28 cellular contexts compared by ENCODE assay signal in genomic region chr7:16234493-16235151, GRCh38.
DNase-seq lines count a peak whose midpoint lies in the region; ATAC-seq, FAIRE-seq and TF ChIP-seq lines count a peak whose summit lies in the region.
"Had no signal": no experiment of that assay in that cellular context is flagged by ENCODE, and none has a peak within 500 bp of the region (broad histone marks: within the 10 kb centered on the region; RNA-seq: fewer than 3 reads in every experiment).

No MANE protein-coding gene starts in this region.

- H3K27ac ChIP-seq in A549 (no peak overlapping the region), GM23338 (ENCODE audit: low read depth) (no peak overlapping the region), left ventricle myocardium inferior (replicated peaks) (peak overlapping the region; percentile 48)
- H3K27ac ChIP-seq: BLaER1 treated with 17β-estradiol and CSF1 and Interleukin-3, amounts not matched to agents 10 nM and 100 nM; KMS-11; PC-9 had no signal

- intact Hi-C loops in left ventricle myocardium inferior (cut with micrococcal nuclease) = no loop called here

- H3K4me3 Mint-ChIP-seq in GM23338 = no peak overlapping the region
- no peak overlapping the region for H3K4me3 Mint-ChIP-seq in WTC11
- H3K4me3 Mint-ChIP-seq: CD4-positive, alpha-beta T cell had no signal

- CTCF ChIA-PET in A549 (lab: Yijun Ruan, JAX) (no interaction called here), WTC11 (lab: Charles Lee) (no interaction called here)

- H3K79me2 ChIP-seq in GM23338 (replicated peaks; ENCODE audit: insufficient read depth) = no peaks in the 10 kb centered on the region

- TF ChIP-seq RAD21 in A549 (conservative IDR thresholded peaks at IDR 0.05 in 1 of 2, IDR thresholded peaks at IDR 0.05 in 1 of 2) = no peak

- TF ChIP-seq POLR2A in A549 (IDR thresholded peaks at IDR 0.05; ENCODE audit: low read length) = no peak

- FAIRE-seq in A549 (lab: Jason Lieb, UNC) = no peak
- FAIRE-seq: GM12878, HTR-8/SVneo had no signal

- H3K4me1 ChIP-seq in A549 = no peaks in the 10 kb centered on the region
- no peaks in the 10 kb centered on the region for H3K4me1 ChIP-seq in GM23338 (ENCODE audit: insufficient read depth)
- peaks cover 14% of the 10 kb centered on the region for H3K4me1 ChIP-seq in left ventricle myocardium inferior
- H3K4me1 ChIP-seq: BLaER1 treated with 17β-estradiol and CSF1 and Interleukin-3, amounts not matched to agents 10 nM and 100 nM had no signal

- H3K36me3 ChIP-seq in GM23338 (ENCODE audit: insufficient read depth) (no peaks in the 10 kb centered on the region), left ventricle myocardium inferior (peaks cover 15% of the 10 kb centered on the region)
- H3K36me3 ChIP-seq: BLaER1 treated with 17β-estradiol and CSF1 and Interleukin-3, amounts not matched to agents 10 nM and 100 nM had no signal

- H3K36me3 Mint-ChIP-seq in GM23338 (ENCODE audit: low read depth) (0 out of 3 replicates have a peak, but pooled peaks cover 5% of the 10 kb centered on the region), WTC11 (peaks cover 14% of the 10 kb centered on the region)

- H3K9me3 Mint-ChIP-seq in GM23338 (peaks cover 14% of the 10 kb centered on the region), WTC11 (peaks cover 32% of the 10 kb centered on the region)

- TF ChIP-seq CTCF in A549 (IDR thresholded peaks at IDR 0.05) (no peak), GM23338 (conservative IDR thresholded peaks at IDR 0.05; ENCODE audit: low read depth in 2 of 2) (no peak), WTC11 (IDR thresholded peaks at IDR 0.05) (no peak), left ventricle myocardium inferior (IDR thresholded peaks at IDR 0.05; ENCODE audit: borderline replicate concordance) (no peak)

- POLR2A ChIA-PET in A549 (lab: Yijun Ruan, JAX) (no interaction called here), WTC11 (lab: Charles Lee) (no interaction called here)

- H3K27me3 ChIP-seq in GM23338 (ENCODE audit: insufficient read depth) = no peaks in the 10 kb centered on the region
- no peaks in the 10 kb centered on the region for H3K27me3 ChIP-seq in left ventricle myocardium inferior (ENCODE audit: low read depth)
- H3K27me3 ChIP-seq: BLaER1 treated with 17β-estradiol and CSF1 and Interleukin-3, amounts not matched to agents 10 nM and 100 nM had no signal

- H4K20me1 ChIP-seq in GM23338 (replicated peaks; ENCODE audit: insufficient read depth) = no peaks in the 10 kb centered on the region
- H4K20me1 ChIP-seq: BLaER1 treated with 17β-estradiol and CSF1 and Interleukin-3, amounts not matched to agents 10 nM and 100 nM had no signal

- H3K9me2 ChIP-seq in GM23338 (ENCODE audit: insufficient read depth) = no peaks in the 10 kb centered on the region

- ATAC-seq in A549 (no peak), GM23338 (no peak), WTC11 (no peak), GM21825 (IDR thresholded peaks at IDR 0.05; ENCODE audit: unreplicated experiment) (no peak)
- ATAC-seq: GM12878 had no signal

- H3K27ac Mint-ChIP-seq in GM23338 = peak overlapping the region; percentile 16
- H3K27ac Mint-ChIP-seq in WTC11 = peak overlapping the region; percentile 51; the same call in 1 of the 2 replicates
- H3K27ac Mint-ChIP-seq: CD4-positive, alpha-beta T cell had no signal

- H3K4me2 ChIP-seq in A549 = no peak overlapping the region
- no peak overlapping the region for H3K4me2 ChIP-seq in GM23338
- H3K4me2 ChIP-seq: BLaER1 treated with 17β-estradiol and CSF1 and Interleukin-3, amounts not matched to agents 10 nM and 100 nM; KMS-11; PC-9 had no signal

- DNase-seq in A549 (ENCODE audit: low read depth in 1 of 2, low spot score in 1 of 2) = no peak
- DNase-seq in GM23338 (ENCODE audit: low spot score) = no peak
- DNase-seq in WTC11 (ENCODE audit: low spot score) = no peak
- DNase-seq in left ventricle myocardium inferior = no peak
- DNase-seq in stimulated activated CD4-positive, alpha-beta T cell treated with anti-CD3 and anti-CD28 coated beads, Interleukin-12 subunit alpha, Interleukin-12 subunit beta, amount 100 ng/mL, for 4 hours = no peak
- DNase-seq in NCI-H1092 (lab: John Stamatoyannopoulos, UW) = no peak
- no peak for DNase-seq in LoVo (ENCODE audit: low spot score)
- DNase-seq: AML-193; CD4-positive, alpha-beta T cell; COR-L47; DMS 273 treated with DMSO at 0.1 percent for 48 hours; DMS79; EL; GDM1; NCI-H1105; NCI-H1436 treated with DMSO at 0.1 percent for 48 hours; NCI-H187 treated with DMSO at 0.1 percent for 48 hours; NCI-H2171 treated with DMSO at 0.1 percent for 48 hours; NCI-H345; NCI-H524; NCI-H748 treated with DMSO at 0.1 percent for 48 hours; PC-9; SHP77 treated with DMSO at 0.1 percent for 48 hours had no signal

- TF ChIP-seq EP300 in A549 (IDR thresholded peaks at IDR 0.05) = no peak

- 33% methylated on average over 2 of the region's 2 CpGs for whole genome bisulfite sequencing in A549 (ENCODE audit: missing lambda C conversion rate)

- no peak overlapping the region for H2AFZ ChIP-seq in GM23338
- H2AFZ ChIP-seq: PC-9 had no signal

- H3K27me3 Mint-ChIP-seq in GM23338 (ENCODE audit: insufficient read depth, low read depth, poor library complexity) = no peaks in the 10 kb centered on the region
- H3K27me3 Mint-ChIP-seq in WTC11 (ENCODE audit: low read depth) = no peaks in the 10 kb centered on the region
- H3K27me3 Mint-ChIP-seq: CD4-positive, alpha-beta T cell had no signal

- H3K4me1 Mint-ChIP-seq in GM23338 (no peaks in the 10 kb centered on the region), WTC11 (no peaks in the 10 kb centered on the region)

- H3K4me3 ChIP-seq in A549 = no peak overlapping the region
- H3K4me3 ChIP-seq in GM23338 = no peak overlapping the region
- H3K4me3 ChIP-seq in left ventricle myocardium inferior = no peak overlapping the region
- H3K4me3 ChIP-seq: BLaER1 treated with 17β-estradiol and CSF1 and Interleukin-3, amounts not matched to agents 10 nM and 100 nM; GM12878; PC-9 had no signal

- no peaks in the 10 kb centered on the region for H3F3A ChIP-seq in GM23338 (replicated peaks; ENCODE audit: low read depth)

- H3K9me3 ChIP-seq in A549 (no peaks in the 10 kb centered on the region), left ventricle myocardium inferior (replicated peaks) (peaks cover 35% of the 10 kb centered on the region)

TF ChIP-seq in A549, 52 proteins besides CTCF, POLR2A, EP300 and RAD21:
- TF ChIP-seq NFE2L2 (conservative IDR thresholded peaks at IDR 0.05; ENCODE audit: low read length) = peak; percentile 64
- no peak for TF ChIP-seq EHMT2 (IDR thresholded peaks at IDR 0.05; ENCODE audit: low read depth)
- TF ChIP-seq MAFK (IDR thresholded peaks at IDR 0.05; ENCODE audit: partially characterized antibody) = peak; percentile 17
- TF ChIP-seq RFX5 (IDR thresholded peaks at IDR 0.05) = no peak

TF ChIP-seq in GM23338, 12 proteins besides CTCF, POLR2A, EP300 and RAD21 (continues in another document):
- no peak for TF ChIP-seq ZNF114 (CRISPR knock-in tag; IDR thresholded peaks at IDR 0.05)
- no peak for TF ChIP-seq NANOG (IDR thresholded peaks at IDR 0.05; ENCODE audit: borderline replicate concordance)

TF ChIP-seq in WTC11, 78 proteins besides CTCF, POLR2A, EP300 and RAD21 (continues in another document):
- TF ChIP-seq ZBTB43 (CRISPR knock-in tag; IDR thresholded peaks at IDR 0.05) = no peak
- no peak for TF ChIP-seq SMAD4 (CRISPR knock-in tag; IDR thresholded peaks at IDR 0.05)
- TF ChIP-seq TEAD4 (CRISPR knock-in tag; IDR thresholded peaks at IDR 0.05) = no peak
- TF ChIP-seq, protein P1, sequence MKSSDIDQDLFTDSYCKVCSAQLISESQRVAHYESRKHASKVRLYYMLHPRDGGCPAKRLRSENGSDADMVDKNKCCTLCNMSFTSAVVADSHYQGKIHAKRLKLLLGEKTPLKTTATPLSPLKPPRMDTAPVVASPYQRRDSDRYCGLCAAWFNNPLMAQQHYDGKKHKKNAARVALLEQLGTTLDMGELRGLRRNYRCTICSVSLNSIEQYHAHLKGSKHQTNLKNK (CRISPR knock-in tag; IDR thresholded peaks at IDR 0.05) = no peak
- no peak for TF ChIP-seq EMX1 (CRISPR knock-in tag; IDR thresholded peaks at IDR 0.05)
- no peak for TF ChIP-seq ZNF425 (CRISPR knock-in tag; conservative IDR thresholded peaks at IDR 0.05)
- TF ChIP-seq IRF1 (CRISPR knock-in tag; IDR thresholded peaks at IDR 0.05) = no peak
